ENCODE assay signal across 1 cellular context in the genomic region with DNA sequence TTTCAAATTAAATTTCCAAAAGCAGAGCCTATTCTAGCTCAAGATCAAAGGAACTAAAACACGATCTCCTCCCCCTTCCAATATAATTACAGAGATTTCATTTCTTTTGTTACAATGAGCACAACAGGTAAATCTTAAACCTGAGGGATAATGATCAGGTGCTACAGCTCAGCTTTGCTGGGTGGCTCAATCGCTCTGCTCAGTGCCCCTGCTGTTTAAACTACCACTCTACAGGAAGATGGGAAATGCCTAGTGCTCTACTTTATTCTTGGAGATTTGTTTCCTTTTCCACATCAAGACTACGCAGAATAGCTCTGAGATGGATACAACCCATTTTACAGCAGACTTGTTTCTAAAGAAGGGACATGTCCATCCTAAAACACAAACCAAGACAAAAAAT.
TF ChIP-seq lines count a peak whose summit lies in the region.

No MANE protein-coding gene starts in this region.

TF ChIP-seq in GM23338, 12 proteins besides CTCF, POLR2A, EP300 and RAD21 (continued from another document):
- TF ChIP-seq, protein P1, sequence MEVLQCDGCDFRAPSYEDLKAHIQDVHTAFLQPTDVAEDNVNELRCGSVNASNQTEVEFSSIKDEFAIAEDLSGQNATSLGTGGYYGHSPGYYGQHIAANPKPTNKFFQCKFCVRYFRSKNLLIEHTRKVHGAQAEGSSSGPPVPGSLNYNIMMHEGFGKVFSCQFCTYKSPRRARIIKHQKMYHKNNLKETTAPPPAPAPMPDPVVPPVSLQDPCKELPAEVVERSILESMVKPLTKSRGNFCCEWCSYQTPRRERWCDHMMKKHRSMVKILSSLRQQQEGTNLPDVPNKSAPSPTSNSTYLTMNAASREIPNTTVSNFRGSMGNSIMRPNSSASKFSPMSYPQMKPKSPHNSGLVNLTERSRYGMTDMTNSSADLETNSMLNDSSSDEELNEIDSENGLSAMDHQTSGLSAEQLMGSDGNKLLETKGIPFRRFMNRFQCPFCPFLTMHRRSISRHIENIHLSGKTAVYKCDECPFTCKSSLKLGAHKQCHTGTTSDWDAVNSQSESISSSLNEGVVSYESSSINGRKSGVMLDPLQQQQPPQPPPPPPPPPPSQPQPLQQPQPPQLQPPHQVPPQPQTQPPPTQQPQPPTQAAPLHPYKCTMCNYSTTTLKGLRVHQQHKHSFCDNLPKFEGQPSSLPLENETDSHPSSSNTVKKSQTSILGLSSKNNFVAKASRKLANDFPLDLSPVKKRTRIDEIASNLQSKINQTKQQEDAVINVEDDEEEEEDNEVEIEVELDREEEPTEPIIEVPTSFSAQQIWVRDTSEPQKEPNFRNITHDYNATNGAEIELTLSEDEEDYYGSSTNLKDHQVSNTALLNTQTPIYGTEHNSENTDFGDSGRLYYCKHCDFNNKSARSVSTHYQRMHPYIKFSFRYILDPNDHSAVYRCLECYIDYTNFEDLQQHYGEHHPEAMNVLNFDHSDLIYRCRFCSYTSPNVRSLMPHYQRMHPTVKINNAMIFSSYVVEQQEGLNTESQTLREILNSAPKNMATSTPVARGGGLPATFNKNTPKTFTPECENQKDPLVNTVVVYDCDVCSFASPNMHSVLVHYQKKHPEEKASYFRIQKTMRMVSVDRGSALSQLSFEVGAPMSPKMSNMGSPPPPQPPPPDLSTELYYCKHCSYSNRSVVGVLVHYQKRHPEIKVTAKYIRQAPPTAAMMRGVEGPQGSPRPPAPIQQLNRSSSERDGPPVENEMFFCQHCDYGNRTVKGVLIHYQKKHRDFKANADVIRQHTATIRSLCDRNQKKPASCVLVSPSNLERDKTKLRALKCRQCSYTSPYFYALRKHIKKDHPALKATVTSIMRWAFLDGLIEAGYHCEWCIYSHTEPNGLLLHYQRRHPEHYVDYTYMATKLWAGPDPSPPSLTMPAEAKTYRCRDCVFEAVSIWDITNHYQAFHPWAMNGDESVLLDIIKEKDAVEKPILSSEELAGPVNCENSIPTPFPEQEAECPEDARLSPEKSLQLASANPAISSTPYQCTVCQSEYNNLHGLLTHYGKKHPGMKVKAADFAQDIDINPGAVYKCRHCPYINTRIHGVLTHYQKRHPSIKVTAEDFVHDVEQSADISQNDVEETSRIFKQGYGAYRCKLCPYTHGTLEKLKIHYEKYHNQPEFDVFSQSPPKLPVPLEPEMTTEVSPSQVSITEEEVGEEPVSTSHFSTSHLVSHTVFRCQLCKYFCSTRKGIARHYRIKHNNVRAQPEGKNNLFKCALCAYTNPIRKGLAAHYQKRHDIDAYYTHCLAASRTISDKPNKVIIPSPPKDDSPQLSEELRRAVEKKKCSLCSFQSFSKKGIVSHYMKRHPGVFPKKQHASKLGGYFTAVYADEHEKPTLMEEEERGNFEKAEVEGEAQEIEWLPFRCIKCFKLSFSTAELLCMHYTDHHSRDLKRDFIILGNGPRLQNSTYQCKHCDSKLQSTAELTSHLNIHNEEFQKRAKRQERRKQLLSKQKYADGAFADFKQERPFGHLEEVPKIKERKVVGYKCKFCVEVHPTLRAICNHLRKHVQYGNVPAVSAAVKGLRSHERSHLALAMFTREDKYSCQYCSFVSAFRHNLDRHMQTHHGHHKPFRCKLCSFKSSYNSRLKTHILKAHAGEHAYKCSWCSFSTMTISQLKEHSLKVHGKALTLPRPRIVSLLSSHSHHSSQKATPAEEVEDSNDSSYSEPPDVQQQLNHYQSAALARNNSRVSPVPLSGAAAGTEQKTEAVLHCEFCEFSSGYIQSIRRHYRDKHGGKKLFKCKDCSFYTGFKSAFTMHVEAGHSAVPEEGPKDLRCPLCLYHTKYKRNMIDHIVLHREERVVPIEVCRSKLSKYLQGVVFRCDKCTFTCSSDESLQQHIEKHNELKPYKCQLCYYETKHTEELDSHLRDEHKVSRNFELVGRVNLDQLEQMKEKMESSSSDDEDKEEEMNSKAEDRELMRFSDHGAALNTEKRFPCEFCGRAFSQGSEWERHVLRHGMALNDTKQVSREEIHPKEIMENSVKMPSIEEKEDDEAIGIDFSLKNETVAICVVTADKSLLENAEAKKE (CRISPR knock-in tag; IDR thresholded peaks at IDR 0.05), result no peak
- no peak for TF ChIP-seq ZNF114 (CRISPR knock-in tag; IDR thresholded peaks at IDR 0.05)
- TF ChIP-seq, protein P2, sequence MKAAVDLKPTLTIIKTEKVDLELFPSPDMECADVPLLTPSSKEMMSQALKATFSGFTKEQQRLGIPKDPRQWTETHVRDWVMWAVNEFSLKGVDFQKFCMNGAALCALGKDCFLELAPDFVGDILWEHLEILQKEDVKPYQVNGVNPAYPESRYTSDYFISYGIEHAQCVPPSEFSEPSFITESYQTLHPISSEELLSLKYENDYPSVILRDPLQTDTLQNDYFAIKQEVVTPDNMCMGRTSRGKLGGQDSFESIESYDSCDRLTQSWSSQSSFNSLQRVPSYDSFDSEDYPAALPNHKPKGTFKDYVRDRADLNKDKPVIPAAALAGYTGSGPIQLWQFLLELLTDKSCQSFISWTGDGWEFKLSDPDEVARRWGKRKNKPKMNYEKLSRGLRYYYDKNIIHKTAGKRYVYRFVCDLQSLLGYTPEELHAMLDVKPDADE (IDR thresholded peaks at IDR 0.05), result no peak
TF ChIP-seq in GM23338: peak in this region for 0.
